11 cellular contexts compared by ENCODE assay signal in genomic region chr13:33126909-33127607, GRCh38.
DNase-seq lines count a peak whose midpoint lies in the region; FAIRE-seq and TF ChIP-seq lines count a peak whose summit lies in the region.
"Had no signal": no experiment of that assay in that cellular context is flagged by ENCODE, and none has a peak within 500 bp of the region (broad histone marks: within the 10 kb centered on the region; RNA-seq: fewer than 3 reads in every experiment).

No MANE protein-coding gene starts in this region.

- TF ChIP-seq CTCF in cardiac fibroblast (IDR thresholded peaks at IDR 0.05; ENCODE audit: low read depth, low read length): peak; percentile 46
- no peak for TF ChIP-seq CTCF in kidney (IDR thresholded peaks at IDR 0.05; ENCODE audit: borderline replicate concordance, extremely low read depth, insufficient read depth)
- TF ChIP-seq CTCF in spleen (IDR thresholded peaks at IDR 0.05 in 8 of 11, conservative IDR thresholded peaks at IDR 0.05 in 3 of 11): no peak

- H3K27ac Mint-ChIP-seq in CD8-positive, alpha-beta memory T cell: peak overlapping the region in 1 of 8 donors; percentile 43
- H3K27ac Mint-ChIP-seq: CD4-positive, alpha-beta T cell; stimulated activated memory B cell treated with anti-CD40 and anti-IgM and Interleukin-4, amounts not matched to agents 10 μg/mL and 1 μg/mL and 100 μg/mL, for 72 hours had no signal

- FAIRE-seq in kidney (lab: Jason Lieb, UNC): no peak
- FAIRE-seq in H54 (lab: Jason Lieb, UNC): no peak

- WGBS in spleen, 5 donors: 88 to 93% (median 92%) methylated on average over 14 to 16 of the region's 16 CpGs

- H3K9me3 ChIP-seq in kidney (ENCODE audit: control insufficient read depth in 1 of 2, low read length in 2 of 2) (no peaks in the 10 kb centered on the region), spleen (no peaks in the 10 kb centered on the region)
- H3K9me3 ChIP-seq in CD8-positive, alpha-beta memory T cell (ENCODE audit: low read length): no peaks in the 10 kb centered on the region

- POLR2A ChIA-PET in CD8-positive, alpha-beta memory T cell (lab: Charles Lee): no interaction called here

- H3K27ac ChIP-seq in kidney (ENCODE audit: low read depth in 2 of 2, low read length in 2 of 2) (peak overlapping the region in 1 of 2 donors; percentile 42), spleen (peak overlapping the region in 5 of 8 donors; percentile 46 to 74 (median 69)), caudate nucleus (ENCODE audit: low read depth, low read length) (no peak overlapping the region)
- H3K27ac ChIP-seq in CD8-positive, alpha-beta memory T cell (ENCODE audit: low read depth, low read length): no peak overlapping the region

- intact Hi-C loops in kidney (cut with DNase I) (no loop called here), spleen (cut with DNase I; ENCODE audit: low total_unique reads) (no loop called here)

- no peaks in the 10 kb centered on the region for H3K27me3 ChIP-seq in spleen (replicated peaks in 1 of 7)
- no peaks in the 10 kb centered on the region for H3K27me3 ChIP-seq in CD8-positive, alpha-beta memory T cell (ENCODE audit: insufficient read depth, low read length, poor library complexity, severe bottlenecking)

- H3K9me3 Mint-ChIP-seq in CD8-positive, alpha-beta memory T cell: no peaks in the 10 kb centered on the region
- H3K9me3 Mint-ChIP-seq: CD4-positive, alpha-beta T cell had no signal

- peaks cover 5 to 10% of the 10 kb centered on the region in 2 donors for H3K27me3 Mint-ChIP-seq in CD8-positive, alpha-beta memory T cell
- H3K27me3 Mint-ChIP-seq: CD4-positive, alpha-beta T cell had no signal

- H3K4me1 ChIP-seq in kidney (ENCODE audit: control insufficient read depth in 1 of 2, insufficient read depth in 1 of 2, low read depth in 1 of 2, low read length in 2 of 2): peaks cover 4 to 16% of the 10 kb centered on the region in 2 donors
- peaks cover 0 to 53% (median 16%) of the 10 kb centered on the region in 6 donors for H3K4me1 ChIP-seq in spleen
- H3K4me1 ChIP-seq in CD8-positive, alpha-beta memory T cell (ENCODE audit: insufficient read depth, low read length): no peaks in the 10 kb centered on the region

- peaks cover 10 to 16% of the 10 kb centered on the region in 2 donors for H3K36me3 ChIP-seq in kidney (ENCODE audit: control insufficient read depth in 1 of 2, insufficient read depth in 2 of 2, low read length in 2 of 2)
- H3K36me3 ChIP-seq in spleen: peaks cover 0 to 28% (median 8%) of the 10 kb centered on the region in 6 donors
- H3K36me3 ChIP-seq in CD8-positive, alpha-beta memory T cell (ENCODE audit: insufficient read depth, low read length): no peaks in the 10 kb centered on the region

- H3K4me1 Mint-ChIP-seq in CD8-positive, alpha-beta memory T cell: no peaks in the 10 kb centered on the region
- H3K4me1 Mint-ChIP-seq: stimulated activated memory B cell treated with anti-CD40 and anti-IgM and Interleukin-4, amounts not matched to agents 10 μg/mL and 1 μg/mL and 100 μg/mL, for 72 hours had no signal

- H3K9ac ChIP-seq in kidney (ENCODE audit: low read length in 2 of 2): no peak overlapping the region

- H3K4me3 ChIP-seq in cardiac fibroblast (replicated peaks in 1 of 2; ENCODE audit: low read depth in 2 of 2, low read length in 2 of 2): no peak overlapping the region
- no peak overlapping the region for H3K4me3 ChIP-seq in kidney (ENCODE audit: low read length in 2 of 2)
- H3K4me3 ChIP-seq in spleen: no peak overlapping the region
- no peak overlapping the region for H3K4me3 ChIP-seq in CD8-positive, alpha-beta memory T cell (ENCODE audit: low read length)

- no peak overlapping the region for H3K4me3 Mint-ChIP-seq in CD8-positive, alpha-beta memory T cell
- H3K4me3 Mint-ChIP-seq: CD4-positive, alpha-beta T cell; stimulated activated memory B cell treated with anti-CD40 and anti-IgM and Interleukin-4, amounts not matched to agents 10 μg/mL and 1 μg/mL and 100 μg/mL, for 72 hours had no signal

- no peaks in the 10 kb centered on the region for H3K36me3 Mint-ChIP-seq in CD8-positive, alpha-beta memory T cell
- H3K36me3 Mint-ChIP-seq: stimulated activated memory B cell treated with anti-CD40 and anti-IgM and Interleukin-4, amounts not matched to agents 10 μg/mL and 1 μg/mL and 100 μg/mL, for 72 hours had no signal

- DNase-seq in HCEC 1CT: peak; percentile 78
- peak; percentile 50 to 52 for DNase-seq in cardiac fibroblast (ENCODE audit: low read depth in 2 of 2)
- DNase-seq in kidney: peak; percentile 85
- no peak for DNase-seq in spleen
- no peak for DNase-seq in CD8-positive, alpha-beta memory T cell
- DNase-seq in caudate nucleus (lab: John Stamatoyannopoulos, UW): no peak
- no peak for DNase-seq in T-helper 2 cell
- DNase-seq in H54 (ENCODE audit: insufficient read length, low spot score): no peak
- DNase-seq: activated CD4-positive, alpha-beta T cell treated with anti-CD3 and anti-CD28 coated beads for 4 hours; CD4-positive, alpha-beta T cell had no signal

- TF ChIP-seq POLR2A in spleen (IDR thresholded peaks at IDR 0.05) (no peak), H54 (IDR thresholded peaks at IDR 0.05; ENCODE audit: low read depth, low read length) (no peak)

- CTCF ChIA-PET in CD8-positive, alpha-beta memory T cell (lab: Charles Lee): no interaction called here

Comparison
In these comparisons a context has a peak if more than half of its experiments do, and no peak if none do; other contexts are left out.
1. DNase-seq: peak in HCEC 1CT (single experiment), cardiac fibroblast (2 of 2) and kidney (single experiment); none in spleen (single experiment), CD8-positive, alpha-beta memory T cell (0 of 5), caudate nucleus (0 of 61), T-helper 2 cell (0 of 5) and H54 (single experiment).
2. H3K27ac ChIP-seq: peak in spleen (5 of 8); none in CD8-positive, alpha-beta memory T cell (single experiment) and caudate nucleus (single experiment).